In the genomic region with DNA sequence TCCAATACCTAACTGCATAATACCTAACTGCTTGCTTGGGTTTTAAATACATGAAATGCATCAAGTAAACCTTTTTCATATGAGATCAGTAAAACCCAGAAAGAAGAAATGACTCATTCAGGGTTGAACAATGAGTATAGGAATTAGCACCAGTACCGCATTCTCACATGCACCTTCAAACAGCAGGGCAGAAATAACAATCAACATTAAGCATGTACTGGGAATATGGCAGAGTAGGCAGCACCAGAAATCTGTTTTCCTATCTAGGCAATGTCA, we compare ENCODE assay signal across 14 cellular contexts.
A peak's percentile ranks its signal among the peaks of the same experiment; 100 is the strongest.
DNase-seq lines count a peak whose midpoint lies in the region; ATAC-seq and TF ChIP-seq lines count a peak whose summit lies in the region.
"Had no signal": no experiment of that assay in that cellular context is flagged by ENCODE, and none has a peak within 500 bp of the region (broad histone marks: within the 10 kb centered on the region; RNA-seq: fewer than 3 reads in every experiment).

No MANE protein-coding gene starts in this region.

- H3K27ac ChIP-seq in gastrocnemius medialis: no peak overlapping the region

- in situ Hi-C loops in gastrocnemius medialis (cut with MboI; ENCODE audit: low sequenced_read_pairs in 4 of 4): no loop called here

- no peaks in the 10 kb centered on the region for H3K27me3 ChIP-seq in gastrocnemius medialis

- TF ChIP-seq POLR2A in gastrocnemius medialis (IDR thresholded peaks at IDR 0.05): no peak

- TF ChIP-seq CTCF in gastrocnemius medialis (IDR thresholded peaks at IDR 0.05 in 4 of 5, conservative IDR thresholded peaks at IDR 0.05 in 1 of 5): no peak

- peaks cover 0 to 5% (median 0%) of the 10 kb centered on the region in 3 donors for H3K9me3 ChIP-seq in gastrocnemius medialis

- intact Hi-C loops in gastrocnemius medialis (cut with DNase I; ENCODE audit: low total_unique reads): no loop called here

- DNase-seq in activated CD4-positive, alpha-beta T cell treated with anti-CD3 and anti-CD28 coated beads, Interleukin-2, amount 50 U/mL, for 48 hours: no peak
- no peak for DNase-seq in gastrocnemius medialis
- no peak for DNase-seq in activated CD4-positive, alpha-beta T cell treated with anti-CD3 and anti-CD28 coated beads, Interleukin-2, amount 50 U/mL, for 1 hour
- no peak for DNase-seq in iPS-NIHi11 (ENCODE audit: low spot score)
- DNase-seq: activated B cell treated with CpG ODN at 0.5 μM for 24 hours; activated CD8-positive, alpha-beta memory T cell treated with anti-CD3 and anti-CD28 coated beads, Interleukin-2, amount 50 U/mL, for 4 hours; NCI-H1436; NCI-H524; SW 1271 had no signal

- H3K4me1 ChIP-seq in gastrocnemius medialis: no peaks in the 10 kb centered on the region

- H3K4me3 ChIP-seq in gastrocnemius medialis: no peak overlapping the region
- H3K4me3 ChIP-seq: K562 had no signal

- ATAC-seq in GM18520 (IDR thresholded peaks at IDR 0.05; ENCODE audit: unreplicated experiment) (peak; percentile 92), GM21390 (IDR thresholded peaks at IDR 0.05; ENCODE audit: unreplicated experiment) (peak; percentile 63), HG02938 (IDR thresholded peaks at IDR 0.05; ENCODE audit: unreplicated experiment) (peak; percentile 79), HG03558 (IDR thresholded peaks at IDR 0.05; ENCODE audit: extremely low read depth, unreplicated experiment) (peak; percentile 65), gastrocnemius medialis (no peak)
- ATAC-seq: K562 had no signal

- no peaks in the 10 kb centered on the region for H3K36me3 ChIP-seq in gastrocnemius medialis

Comparison
In these comparisons a context has a peak if more than half of its experiments do, and no peak if none do; other contexts are left out.
1. ATAC-seq: peak in GM18520 (single experiment), GM21390 (single experiment), HG02938 (single experiment) and HG03558 (single experiment); none in gastrocnemius medialis (0 of 2).